In genomic region chr2:5689790-5690189, GRCh38 we compare ENCODE assay signal across 24 cellular contexts. TPM values are rescaled to one million over a fixed set of nuclear protein-coding genes. Genes with fewer than 3 reads are reported as not detected.
DNase-seq lines count a peak whose midpoint lies in the region; TF ChIP-seq lines count a peak whose summit lies in the region.
"Had no signal": no experiment of that assay in that cellular context is flagged by ENCODE, and none has a peak within 500 bp of the region (broad histone marks: within the 10 kb centered on the region; RNA-seq: fewer than 3 reads in every experiment).

No MANE protein-coding gene starts in this region.

- no peak for TF ChIP-seq CTCF in WERI-Rb-1 (IDR thresholded peaks at IDR 0.05; ENCODE audit: low read depth, low read length)
- no peak for TF ChIP-seq CTCF in progenitor cell of endocrine pancreas (IDR thresholded peaks at IDR 0.05; ENCODE audit: unreplicated experiment)
- no peak for TF ChIP-seq CTCF in GM10266 (IDR thresholded peaks at IDR 0.05; ENCODE audit: control insufficient read depth, insufficient read depth, low read depth, missing control alignments)

- H3K36me3 ChIP-seq in HUES6 (ENCODE audit: control insufficient read depth, insufficient read depth, low read length) (no peaks in the 10 kb centered on the region), WERI-Rb-1 (peaks cover 10% of the 10 kb centered on the region), iPS-18a (ENCODE audit: control insufficient read depth, low read depth, low read length) (no peaks in the 10 kb centered on the region)
- H3K36me3 ChIP-seq: left ventricle myocardium inferior, upper lobe of left lung had no signal

- H3K36me3 Mint-ChIP-seq in progenitor cell of endocrine pancreas (ENCODE audit: insufficient read depth): peaks cover 10% of the 10 kb centered on the region
- H3K36me3 Mint-ChIP-seq: activated naive CD4-positive, alpha-beta T cell treated with anti-CD3 and anti-CD28 coated beads, Interleukin-2, amount 50 U/mL, for 24 hours had no signal

- no peak overlapping the region for H3K27ac ChIP-seq in HUES6 (ENCODE audit: low read depth, low read length)
- peak overlapping the region; percentile 98 for H3K27ac ChIP-seq in WERI-Rb-1
- H3K27ac ChIP-seq in iPS-18a (ENCODE audit: low read length): peak overlapping the region; percentile 43
- H3K27ac ChIP-seq: epithelial cell of prostate, left ventricle myocardium inferior, parathyroid adenoma, skin epidermis, upper lobe of left lung had no signal

- no peaks in the 10 kb centered on the region for H3K9me3 Mint-ChIP-seq in progenitor cell of endocrine pancreas (ENCODE audit: low read depth)
- H3K9me3 Mint-ChIP-seq: activated naive CD4-positive, alpha-beta T cell treated with anti-CD3 and anti-CD28 coated beads, Interleukin-2, amount 50 U/mL, for 24 hours; activated T-cell treated with anti-CD3 and anti-CD28 coated beads, Interleukin-2, amount 50 U/mL, for 72 hours; dendritic cell treated with granulocyte-macrophage colony-stimulating factor and Interleukin-4, amounts not matched to agents 40 ng/mL and 50 ng/mL, for 4 days had no signal

- peak overlapping the region; percentile 91 for H3K4me3 ChIP-seq in HUES6 (ENCODE audit: low read depth, low read length)
- peak overlapping the region; percentile 63 for H3K4me3 ChIP-seq in WERI-Rb-1 (ENCODE audit: low read depth, low read length)
- peak overlapping the region; percentile 98 for H3K4me3 ChIP-seq in iPS-18a (ENCODE audit: low read length)
- H3K4me3 ChIP-seq: left ventricle myocardium inferior, upper lobe of left lung had no signal

- peaks cover 18% of the 10 kb centered on the region for H3K27me3 ChIP-seq in HUES6 (ENCODE audit: control insufficient read depth, insufficient read depth, low read length)
- no peaks in the 10 kb centered on the region for H3K27me3 ChIP-seq in WERI-Rb-1 (ENCODE audit: insufficient read depth, low read depth, severe bottlenecking)
- H3K27me3 ChIP-seq in iPS-18a (ENCODE audit: control insufficient read depth, insufficient read depth, low read length): no peaks in the 10 kb centered on the region

- H3K9ac ChIP-seq in HUES6 (ENCODE audit: low read length): peak overlapping the region; percentile 84
- peak overlapping the region; percentile 96 for H3K9ac ChIP-seq in iPS-18a (ENCODE audit: low read length)
- H3K9ac ChIP-seq: parathyroid adenoma had no signal

- peaks cover 14% of the 10 kb centered on the region for H3K4me1 Mint-ChIP-seq in progenitor cell of endocrine pancreas (ENCODE audit: low read depth)

- DNase-seq in WERI-Rb-1 (peak; percentile 28), progenitor cell of endocrine pancreas (ENCODE audit: low spot score, unreplicated experiment) (no peak), GM10266 (ENCODE audit: extremely low spot score) (no peak), medulla oblongata (ENCODE audit: extremely low spot score) (no peak), HuH-7.5 (ENCODE audit: low spot score) (no peak)
- DNase-seq: activated CD4-positive, alpha-beta T cell treated with anti-CD3 and anti-CD28 coated beads for 1 hour; activated CD8-positive, alpha-beta memory T cell treated with anti-CD3 and anti-CD28 coated beads for 24 hours; activated T-cell treated with anti-CD3 and anti-CD28 coated beads, Interleukin-2, amount 50 U/mL, for 72 hours; foreskin melanocyte; Karpas-422; left ventricle myocardium inferior; NCI-H1092; NCI-H2171; stimulated activated CD4-positive, alpha-beta T cell treated with anti-CD3 and anti-CD28 coated beads, Interleukin-2, amount 100 ng/mL, for 48 hours; T-helper 9 cell; upper lobe of left lung had no signal

- H3K4me3 Mint-ChIP-seq in progenitor cell of endocrine pancreas (ENCODE audit: low read depth): peak overlapping the region; percentile 94
- H3K4me3 Mint-ChIP-seq: B cell; dendritic cell treated with granulocyte-macrophage colony-stimulating factor and Interleukin-4, amounts not matched to agents 40 ng/mL and 50 ng/mL, for 4 days had no signal

- H3K4me1 ChIP-seq in HUES6 (ENCODE audit: control insufficient read depth, insufficient read depth, low read length) (peaks cover 7% of the 10 kb centered on the region), iPS-18a (ENCODE audit: control insufficient read depth, low read depth, low read length) (peaks cover 9% of the 10 kb centered on the region)
- H3K4me1 ChIP-seq: parathyroid adenoma had no signal

- H3K9me3 ChIP-seq in HUES6 (ENCODE audit: control insufficient read depth, insufficient read depth, low read depth, low read length) (no peaks in the 10 kb centered on the region), WERI-Rb-1 (ENCODE audit: severe bottlenecking) (no peaks in the 10 kb centered on the region), iPS-18a (ENCODE audit: control insufficient read depth, low read depth, low read length) (no peaks in the 10 kb centered on the region)
- H3K9me3 ChIP-seq: left ventricle myocardium inferior, upper lobe of left lung had no signal

- no peaks in the 10 kb centered on the region for H3K27me3 Mint-ChIP-seq in progenitor cell of endocrine pancreas

- peak overlapping the region; percentile 99 for H3K27ac Mint-ChIP-seq in progenitor cell of endocrine pancreas
- H3K27ac Mint-ChIP-seq: activated naive CD4-positive, alpha-beta T cell treated with anti-CD3 and anti-CD28 coated beads, Interleukin-2, amount 50 U/mL, for 24 hours; activated T-cell treated with anti-CD3 and anti-CD28 coated beads, Interleukin-2, amount 50 U/mL, for 72 hours; B cell; dendritic cell treated with granulocyte-macrophage colony-stimulating factor and Interleukin-4, amounts not matched to agents 40 ng/mL and 50 ng/mL, for 4 days had no signal

RNA-seq across cellular contexts. Expression of gene SOX11, which starts 2.4 kb away (rescaled TPM):
- 146 and 154 TPM in 2 replicates for total RNA-seq in progenitor cell of endocrine pancreas
- total RNA-seq: activated T-cell treated with anti-CD3 and anti-CD28 coated beads, Interleukin-2, amount 50 U/mL, for 72 hours; B cell had no signal
